8 cellular contexts compared by ENCODE assay signal in genomic region chr1:84573967-84574842, GRCh38. TPM values are rescaled to one million over a fixed set of nuclear protein-coding genes. Genes with fewer than 3 reads are reported as not detected.
DNase-seq lines count a peak whose midpoint lies in the region.

Gene CTBS (minus strand): TSS chr1:84574440. CDS start chr1:84574415, 25 bp downstream.

- peak within 1 kb of the TSS; percentile 92 for H2AFZ ChIP-seq in neuron (ENCODE audit: low read depth, low read length)

- in situ Hi-C loops in HAP-1 (cut with MboI; ENCODE audit: low sequenced_read_pairs), result no loop called here

- peaks cover 19% of the 10 kb centered on the region for H3K4me1 ChIP-seq in HAP-1
- peaks cover 3% of the 10 kb centered on the region; the same call in 1 of the 2 replicates for H3K4me1 ChIP-seq in SJCRH30
- H3K4me1 ChIP-seq in neuron (ENCODE audit: insufficient read depth, low read length), result peaks cover 9% of the 10 kb centered on the region
- H3K4me1 ChIP-seq in subcutaneous abdominal adipose tissue (ENCODE audit: control insufficient read depth in 5 of 5, insufficient read depth in 5 of 5, low read length in 5 of 5), result peaks cover 0 to 23% (median 19%) of the 10 kb centered on the region in 5 donors

- peak within 1 kb of the TSS; percentile 91 to 97 (median 97) for H3K9ac ChIP-seq in subcutaneous abdominal adipose tissue (ENCODE audit: low read length in 5 of 5)

- DNase-seq in GDM1 (lab: John Stamatoyannopoulos, UW) (peak; percentile 80), HAP-1 (ENCODE audit: low spot score in 2 of 2) (peak; percentile 76 to 92), MG63 (peak; percentile 85), SJCRH30 (peak; percentile 84 to 88), foreskin melanocyte (peak; percentile 71)
- DNase-seq in activated naive CD4-positive, alpha-beta T cell treated with Interleukin-2 at 50 U/mL for 16 hours, result peak; percentile 81

- H3K27ac ChIP-seq in SJCRH30, result peak within 1 kb of the TSS; percentile 81
- peak within 1 kb of the TSS; percentile 99 for H3K27ac ChIP-seq in subcutaneous abdominal adipose tissue (ENCODE audit: low read depth, low read length)

- H3K27me3 ChIP-seq in HAP-1 (ENCODE audit: low read depth) (no peaks in the 10 kb centered on the region), MG63 (no peaks in the 10 kb centered on the region), SJCRH30 (no peaks in the 10 kb centered on the region), neuron (ENCODE audit: insufficient read depth, low read length) (no peaks in the 10 kb centered on the region), subcutaneous abdominal adipose tissue (ENCODE audit: control insufficient read depth in 5 of 5, insufficient read depth in 4 of 5, low read length in 5 of 5) (no peaks in the 10 kb centered on the region)

- H3K36me3 ChIP-seq in HAP-1 (replicated peaks) (no peaks in the 10 kb centered on the region), MG63 (peaks cover 11% of the 10 kb centered on the region), SJCRH30 (no peaks in the 10 kb centered on the region), neuron (ENCODE audit: insufficient read depth, low read length) (no peaks in the 10 kb centered on the region), subcutaneous abdominal adipose tissue (ENCODE audit: control insufficient read depth in 5 of 5, insufficient read depth in 5 of 5, low read length in 5 of 5) (peaks cover 1 to 8% (median 4%) of the 10 kb centered on the region in 5 donors)

- H3K9me3 ChIP-seq in HAP-1 (no peaks in the 10 kb centered on the region), MG63 (no peaks in the 10 kb centered on the region), SJCRH30 (replicated peaks) (no peaks in the 10 kb centered on the region), neuron (ENCODE audit: low read length) (no peaks in the 10 kb centered on the region), subcutaneous abdominal adipose tissue (ENCODE audit: control insufficient read depth in 5 of 5, low read length in 5 of 5) (no peaks in the 10 kb centered on the region)

- peak within 1 kb of the TSS; percentile 54 for H3K4me3 ChIP-seq in HAP-1
- H3K4me3 ChIP-seq in MG63, result peak within 1 kb of the TSS; percentile 85
- H3K4me3 ChIP-seq in SJCRH30, result peak within 1 kb of the TSS; percentile 77
- H3K4me3 ChIP-seq in neuron (ENCODE audit: low read length), result peak within 1 kb of the TSS; percentile 92
- peak within 1 kb of the TSS; percentile 71 to 94 (median 88) for H3K4me3 ChIP-seq in subcutaneous abdominal adipose tissue (ENCODE audit: low read depth in 1 of 5, low read length in 5 of 5)

RNA-seq across cellular contexts. Expression of gene CTBS, which starts in this region (rescaled TPM):
- 6.8 and 7.4 TPM in 2 replicates for total RNA-seq in MG63 (2014; rRNA removed; shearing (Covaris generic); ENCODE audit: low replicate concordance)
- 4.6 and 5.3 TPM in 2 replicates for total RNA-seq in SJCRH30 (2014; rRNA removed; shearing (Covaris generic))

Comparison
In these comparisons a context has a peak if more than half of its experiments do, and no peak if none do; other contexts are left out.
1. Peak in every context shown above with its lines: DNase-seq, H3K4me3 ChIP-seq and H3K27ac ChIP-seq.